Comparison of ENCODE assay signal across 9 cellular contexts in the genomic region with DNA sequence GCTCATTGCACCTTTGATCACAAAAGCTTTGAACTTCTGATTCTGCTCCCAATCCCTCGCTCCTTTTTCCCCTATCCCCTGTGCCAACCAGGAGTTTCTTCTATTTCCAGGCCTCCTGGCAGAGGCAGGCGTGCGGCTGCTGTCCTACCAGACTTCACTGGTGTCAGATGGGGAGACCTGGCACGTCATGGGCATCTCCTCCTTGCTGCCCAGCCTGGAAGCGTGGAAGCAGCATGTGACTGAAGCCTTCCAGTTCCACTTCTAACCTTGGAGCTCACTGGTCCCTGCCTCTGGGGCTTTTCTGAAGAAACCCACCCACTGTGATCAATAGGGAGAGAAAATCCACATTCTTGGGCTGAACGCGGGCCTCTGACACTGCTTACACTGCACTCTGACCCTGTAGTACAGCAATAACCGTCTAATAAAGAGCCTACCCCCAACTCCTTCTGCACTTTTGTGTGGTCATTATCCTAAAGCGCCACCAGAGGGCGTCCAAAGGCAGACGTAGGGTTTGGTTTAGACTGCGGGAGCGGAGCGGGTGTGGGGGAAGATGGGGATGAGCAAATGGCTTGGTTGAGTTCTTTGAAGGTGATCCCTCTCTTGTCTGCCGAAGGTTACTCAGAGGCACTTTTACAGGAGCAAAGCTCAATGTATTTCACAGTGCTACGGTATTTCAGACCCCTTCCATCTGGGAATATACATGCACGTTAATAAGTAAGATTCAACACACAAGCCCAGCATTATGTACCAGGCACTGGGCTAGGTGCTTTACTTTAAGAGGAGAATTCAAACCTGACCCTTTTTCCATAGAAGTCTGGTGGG.
DNase-seq lines count a peak whose midpoint lies in the region; ATAC-seq and TF ChIP-seq lines count a peak whose summit lies in the region.
"Had no signal": no experiment of that assay in that cellular context is flagged by ENCODE, and none has a peak within 500 bp of the region (broad histone marks: within the 10 kb centered on the region; RNA-seq: fewer than 3 reads in every experiment).

No MANE protein-coding gene starts in this region.

- no peak overlapping the region for H3K4me3 Mint-ChIP-seq in T-helper 1 cell treated with Interleukin-12 subunit alpha and Interleukin-12 subunit beta and Interleukin-4 antibody, amounts not matched to agents 30 μg/mL and 1 μg/mL, for 36 hours
- H3K4me3 Mint-ChIP-seq: dendritic cell treated with granulocyte-macrophage colony-stimulating factor and Interleukin-4, amounts not matched to agents 40 ng/mL and 50 ng/mL, for 4 days had no signal

- no peaks in the 10 kb centered on the region for H3K9me3 Mint-ChIP-seq in T-helper 1 cell treated with Interleukin-12 subunit alpha and Interleukin-12 subunit beta and Interleukin-4 antibody, amounts not matched to agents 30 μg/mL and 1 μg/mL, for 36 hours
- H3K9me3 Mint-ChIP-seq: dendritic cell treated with granulocyte-macrophage colony-stimulating factor and Interleukin-4, amounts not matched to agents 40 ng/mL and 50 ng/mL, for 4 days had no signal

- no peak for ATAC-seq in GM18873 (IDR thresholded peaks at IDR 0.05; ENCODE audit: low FRiP score, unreplicated experiment)

- in situ Hi-C loops in HAP-1 (cut with MboI; ENCODE audit: low sequenced_read_pairs) = no loop called here
- in situ Hi-C loops in astrocyte of the spinal cord (cut with HindIII; ENCODE audit: low sequenced_read_pairs) = no loop called here

- no peak overlapping the region for H3K27ac ChIP-seq in iPS DF 6.9 (ENCODE audit: low read length)

- H3K4me3 ChIP-seq in HAP-1 = no peak overlapping the region
- H3K4me3 ChIP-seq in astrocyte of the spinal cord (ENCODE audit: low read depth, low read length) = no peak overlapping the region
- no peak overlapping the region for H3K4me3 ChIP-seq in iPS DF 6.9 (ENCODE audit: low read length)

- peaks cover 51% of the 10 kb centered on the region for H3K36me3 ChIP-seq in HAP-1 (replicated peaks)
- H3K36me3 ChIP-seq in iPS DF 6.9 (ENCODE audit: control insufficient read depth, insufficient read depth, low read length) = peaks cover 40% of the 10 kb centered on the region

- peak; percentile 39 for DNase-seq in DMS79 treated with DMSO at 0.1 percent for 48 hours (lab: John Stamatoyannopoulos, UW)
- peak; percentile 61 to 73 for DNase-seq in HAP-1 (ENCODE audit: low spot score in 2 of 2)
- DNase-seq in NCI-H1417 (lab: John Stamatoyannopoulos, UW) = peak; percentile 57 to 82 (median 80)
- peak; percentile 63 for DNase-seq in astrocyte of the spinal cord (ENCODE audit: low read depth, low spot score)
- DNase-seq in iPS DF 6.9 (ENCODE audit: low read depth, low spot score) = peak; percentile 66
- DNase-seq in smooth muscle cell of the brain vasculature (ENCODE audit: low read depth, low spot score) = peak; percentile 35

- no CpG with 5 or more reads among the region's 17 CpGs for WGBS in iPS DF 6.9 (ENCODE audit: insufficient coverage, insufficient read length)

- peaks cover 15% of the 10 kb centered on the region for H3K36me3 Mint-ChIP-seq in T-helper 1 cell treated with Interleukin-12 subunit alpha and Interleukin-12 subunit beta and Interleukin-4 antibody, amounts not matched to agents 30 μg/mL and 1 μg/mL, for 36 hours (ENCODE audit: low read depth)

- H3K27me3 ChIP-seq in HAP-1 (ENCODE audit: low read depth) = no peaks in the 10 kb centered on the region
- H3K27me3 ChIP-seq in iPS DF 6.9 (ENCODE audit: control insufficient read depth, insufficient read depth, low read length) = no peaks in the 10 kb centered on the region

- H3K4me1 Mint-ChIP-seq in T-helper 1 cell treated with Interleukin-12 subunit alpha and Interleukin-12 subunit beta and Interleukin-4 antibody, amounts not matched to agents 30 μg/mL and 1 μg/mL, for 36 hours (ENCODE audit: low read depth) = peaks cover 12% of the 10 kb centered on the region

- H3K4me1 ChIP-seq in HAP-1 = no peaks in the 10 kb centered on the region
- peaks cover 3% of the 10 kb centered on the region; the same call in 1 of the 2 replicates for H3K4me1 ChIP-seq in iPS DF 6.9 (ENCODE audit: control insufficient read depth, insufficient read depth, low read length)

- peak overlapping the region; percentile 39 for H3K27ac Mint-ChIP-seq in T-helper 1 cell treated with Interleukin-12 subunit alpha and Interleukin-12 subunit beta and Interleukin-4 antibody, amounts not matched to agents 30 μg/mL and 1 μg/mL, for 36 hours
- H3K27ac Mint-ChIP-seq: dendritic cell treated with granulocyte-macrophage colony-stimulating factor and Interleukin-4, amounts not matched to agents 40 ng/mL and 50 ng/mL, for 4 days had no signal

- H3K27me3 Mint-ChIP-seq in T-helper 1 cell treated with Interleukin-12 subunit alpha and Interleukin-12 subunit beta and Interleukin-4 antibody, amounts not matched to agents 30 μg/mL and 1 μg/mL, for 36 hours (ENCODE audit: low read depth) = no peaks in the 10 kb centered on the region
- H3K27me3 Mint-ChIP-seq: dendritic cell treated with granulocyte-macrophage colony-stimulating factor and Interleukin-4, amounts not matched to agents 40 ng/mL and 50 ng/mL, for 4 days had no signal

- peak; percentile 86 for TF ChIP-seq CTCF in astrocyte of the spinal cord (IDR thresholded peaks at IDR 0.05; ENCODE audit: low read depth, low read length)

- no peaks in the 10 kb centered on the region for H3K9me3 ChIP-seq in HAP-1
- H3K9me3 ChIP-seq in iPS DF 6.9 (ENCODE audit: control insufficient read depth, insufficient read depth, low read length) = no peaks in the 10 kb centered on the region
